10 cellular contexts compared by ENCODE assay signal in genomic region chr5:93582677-93583524, GRCh38. TPM values are rescaled to one million over a fixed set of nuclear protein-coding genes. Genes with fewer than 3 reads are reported as not detected.
DNase-seq lines count a peak whose midpoint lies in the region; ATAC-seq, FAIRE-seq and TF ChIP-seq lines count a peak whose summit lies in the region.
"Had no signal": no experiment of that assay in that cellular context is flagged by ENCODE, and none has a peak within 500 bp of the region (broad histone marks: within the 10 kb centered on the region; RNA-seq: fewer than 3 reads in every experiment).

Gene NR2F1 (plus strand): TSS chr5:93583222. CDS start chr5:93585024, 1,802 bp downstream.

- H3K9me3 ChIP-seq in MG63 (no peaks in the 10 kb centered on the region), H1 (ENCODE audit: insufficient read depth in 2 of 2, low read depth in 1 of 2, low read length in 1 of 2) (no peaks in the 10 kb centered on the region), vagina (no peaks in the 10 kb centered on the region)

- ATAC-seq in HG03571 (IDR thresholded peaks at IDR 0.05; ENCODE audit: unreplicated experiment) = no peak

- H3K14ac ChIP-seq in H1 (ENCODE audit: insufficient read length) = no peak within 1 kb of the TSS

- H3K4me2 ChIP-seq in H1 (ENCODE audit: insufficient read depth in 1 of 2, low read depth in 2 of 2, low read length in 2 of 2) = peak within 1 kb of the TSS; percentile 79 to 84

- no peak within 1 kb of the TSS for H2BK15ac ChIP-seq in H1 (ENCODE audit: low read length)

- H3K4ac ChIP-seq in H1 (replicated peaks; ENCODE audit: insufficient read length, low read depth, low read length) = no peak within 1 kb of the TSS

- no peaks in the 10 kb centered on the region for H3K79me1 ChIP-seq in H1 (ENCODE audit: low read depth, low read length)

- no peak within 1 kb of the TSS for H3K4me3 Mint-ChIP-seq in mesothelial cell of epicardium

- no peak within 1 kb of the TSS for H4K91ac ChIP-seq in H1 (replicated peaks; ENCODE audit: insufficient read length, low read length)

- H2AFZ ChIP-seq in H1 (ENCODE audit: low read length) = no peak within 1 kb of the TSS

- H2BK20ac ChIP-seq in H1 (ENCODE audit: low read length) = no peak within 1 kb of the TSS

- peaks cover 36% of the 10 kb centered on the region for H3K4me1 Mint-ChIP-seq in mesothelial cell of epicardium

- no peak for TF ChIP-seq EP300 in H1 (IDR thresholded peaks at IDR 0.05; ENCODE audit: borderline replicate concordance in 1 of 2, low read depth in 2 of 2, low read length in 2 of 2)

- FAIRE-seq in H1 (lab: Jason Lieb, UNC) = peak; percentile 69

- POLR2A ChIA-PET in H1 (lab: Charles Lee; ENCODE audit: partially characterized antibody) = interaction anchor here (0.7 to 1.3 kb wide), 2 partner anchors 13 to 29 kb away, joined by 3 read pairs; no protein-coding TSS in a partner anchor

- peaks cover 14% of the 10 kb centered on the region; the same call in 1 of the 2 replicates for H3K23me2 ChIP-seq in H1 (ENCODE audit: low read depth, low read length)

- no peaks in the 10 kb centered on the region for H3K79me2 ChIP-seq in H1 (ENCODE audit: control insufficient read depth in 1 of 2, insufficient read depth in 2 of 2, low read length in 2 of 2)

- H3K27me3 Mint-ChIP-seq in mesothelial cell of epicardium (ENCODE audit: low read depth) = peaks cover 36% of the 10 kb centered on the region

- 1% methylated on average over 16 of the region's 21 CpGs; no CpG with 5 or more reads in 1 of the 2 experiments for whole genome bisulfite sequencing in H1 (ENCODE audit: extremely low coverage in 1 of 2, insufficient coverage in 1 of 2, insufficient read length in 1 of 2, insufficient replicate concordance in 2 of 2, low coverage in 1 of 2, low lambda C conversion rate in 2 of 2, missing lambda C conversion rate in 1 of 2), 2 experiments

- no peak within 1 kb of the TSS for H2AK5ac ChIP-seq in H1 (ENCODE audit: low read depth, low read length)

- H3K27ac Mint-ChIP-seq in mesothelial cell of epicardium = no peak within 1 kb of the TSS
- H3K27ac Mint-ChIP-seq: CD4-positive, CD25-positive, alpha-beta regulatory T cell had no signal

- H3K4me1 ChIP-seq in H1 (replicated peaks in 1 of 4; ENCODE audit: control insufficient read depth in 3 of 4, insufficient read depth in 4 of 4, low read length in 3 of 4) = peaks cover 0 to 34% (median 24%) of the 10 kb centered on the region in 4 experiments; a peak in 5 of 7 replicates
- peaks cover 43% of the 10 kb centered on the region for H3K4me1 ChIP-seq in vagina

- H2BK5ac ChIP-seq in H1 (ENCODE audit: low read depth, low read length) = no peak within 1 kb of the TSS

- H4K20me1 ChIP-seq in H1 (replicated peaks in 1 of 2; ENCODE audit: control insufficient read depth in 1 of 2, insufficient read depth in 2 of 2, low read length in 2 of 2) = peaks cover 4 to 23% of the 10 kb centered on the region in 2 experiments

- no peak for TF ChIP-seq POLR2A in H1 (IDR thresholded peaks at IDR 0.05; ENCODE audit: control extremely low read depth in 1 of 2, low read depth in 2 of 2, low read length in 2 of 2)
- peak in 1 of 2 donors; percentile 67 for TF ChIP-seq POLR2A in vagina (IDR thresholded peaks at IDR 0.05)

- no peak for TF ChIP-seq RAD21 in H1 (IDR thresholded peaks at IDR 0.05 in 1 of 2, conservative IDR thresholded peaks at IDR 0.05 in 1 of 2; ENCODE audit: low read depth in 2 of 2, low read length in 2 of 2)

- H3K23ac ChIP-seq in H1 (ENCODE audit: insufficient read length) = no peak within 1 kb of the TSS

- peaks cover 11% of the 10 kb centered on the region for H3K36me3 ChIP-seq in MG63
- H3K36me3 ChIP-seq in H1 (ENCODE audit: control insufficient read depth in 2 of 4, insufficient read depth in 4 of 4, low read length in 3 of 4) = peaks cover 0 to 2% (median 0%) of the 10 kb centered on the region in 4 experiments; a peak in 1 of 8 replicates
- H3K36me3 ChIP-seq in vagina = no peaks in the 10 kb centered on the region

- H3K9ac ChIP-seq in H1 (replicated peaks in 1 of 4; ENCODE audit: extremely low read depth in 1 of 4, low read depth in 3 of 4, low read length in 3 of 4) = no peak within 1 kb of the TSS

- no peaks in the 10 kb centered on the region for H3K27me3 ChIP-seq in MG63
- H3K27me3 ChIP-seq in H1 (replicated peaks in 1 of 4; ENCODE audit: control insufficient read depth in 3 of 4, extremely low read depth in 1 of 4, insufficient read depth in 3 of 4, low read length in 3 of 4) = peaks cover 70 to 97% (median 84%) of the 10 kb centered on the region in 4 experiments
- no peaks in the 10 kb centered on the region for H3K27me3 ChIP-seq in vagina

- intact Hi-C loops in vagina (cut with DNase I) = loop anchor here (10.0 kb wide), 1 partner anchor 338 kb away; no protein-coding TSS in a partner anchor

- H2BK120ac ChIP-seq in H1 (replicated peaks; ENCODE audit: low read depth, low read length) = no peak within 1 kb of the TSS

- no peaks in the 10 kb centered on the region for H3K9me3 Mint-ChIP-seq in mesothelial cell of epicardium

- no peak within 1 kb of the TSS; the same call in 1 of the 2 replicates for H3K18ac ChIP-seq in H1 (ENCODE audit: extremely low read depth, low read length)

- no peak within 1 kb of the TSS for H4K5ac ChIP-seq in H1 (ENCODE audit: insufficient read length, low read depth, low read length)

- H3K4me3 ChIP-seq in MG63 (peak within 1 kb of the TSS; percentile 80), H1 (ENCODE audit: extremely low read depth in 1 of 4, insufficient read depth in 2 of 4, low read depth in 3 of 4, low read length in 4 of 4) (peak within 1 kb of the TSS; percentile 11 to 61 (median 24); a peak in 6 of 8 replicates), vagina (peak within 1 kb of the TSS; percentile 59 to 66)

- no peak within 1 kb of the TSS for H3K27ac ChIP-seq in H1 (ENCODE audit: low read depth, low read length)
- peak within 1 kb of the TSS; percentile 90 for H3K27ac ChIP-seq in vagina

- TF ChIP-seq CTCF in H1 (IDR thresholded peaks at IDR 0.05; ENCODE audit: control extremely low read depth in 1 of 3, insufficient read depth in 1 of 3, low read depth in 1 of 3, low read length in 3 of 3) = no peak
- TF ChIP-seq CTCF in mesothelial cell of epicardium (IDR thresholded peaks at IDR 0.05; ENCODE audit: unreplicated experiment) = no peak
- TF ChIP-seq CTCF in vagina (IDR thresholded peaks at IDR 0.05) = peak; percentile 73 to 100 (median 96)

- H2BK12ac ChIP-seq in H1 (ENCODE audit: low read depth, low read length) = no peak within 1 kb of the TSS

- no peak within 1 kb of the TSS for H3K56ac ChIP-seq in H1 (replicated peaks; ENCODE audit: insufficient read length, low read depth, low read length)

- H4K8ac ChIP-seq in H1 (ENCODE audit: extremely low read depth, insufficient read depth, low read length) = no peak within 1 kb of the TSS

- CTCF ChIA-PET in H1 (lab: Charles Lee; ENCODE audit: partially characterized antibody) = interaction anchor here (0.6 to 2.1 kb wide), 10 partner anchors 11 to 1301 kb away, joined by 3 to 12 read pairs (median 4); no protein-coding TSS in a partner anchor

- peaks cover 2% of the 10 kb centered on the region for H3K36me3 Mint-ChIP-seq in mesothelial cell of epicardium

- DNase-seq in NOMO-1 treated with DMSO at 0.1 percent for 48 hours (lab: John Stamatoyannopoulos, UW; ENCODE audit: unreplicated experiment) (peak; percentile 50), NOMO-1 treated with dmso at 0.1 percent for 144 hours (lab: John Stamatoyannopoulos, UW; ENCODE audit: unreplicated experiment) (no peak), MG63 (peak; percentile 98), SHP77 treated with DMSO at 0.1 percent for 48 hours (lab: John Stamatoyannopoulos, UW) (peak; percentile 97), H1 (ENCODE audit: low read depth in 1 of 2, low spot score in 2 of 2) (peak; percentile 61 to 78), mesothelial cell of epicardium (ENCODE audit: low spot score in 2 of 2, unreplicated experiment in 2 of 2) (no peak), vagina (ENCODE audit: extremely low spot score in 2 of 2) (peak in 1 of 2 donors; percentile 97)
- DNase-seq: CD4-positive, CD25-positive, alpha-beta regulatory T cell; naive B cell had no signal

TF ChIP-seq in H1, 55 proteins besides CTCF, POLR2A, EP300 and RAD21 (continues in another document):
- no peak for TF ChIP-seq CHD1 (IDR thresholded peaks at IDR 0.05; ENCODE audit: low read depth, low read length)
- TF ChIP-seq TCF12 (IDR thresholded peaks at IDR 0.05; ENCODE audit: low read depth, low read length) = 0 out of 2 replicates have a peak, but pooled peaks have one; percentile 16
- TF ChIP-seq TBP (IDR thresholded peaks at IDR 0.05; ENCODE audit: low read depth, low read length) = no peak
- peak; percentile 73; the same call in 1 of the 2 replicates for TF ChIP-seq SRF (IDR thresholded peaks at IDR 0.05; ENCODE audit: low read depth, low read length)
- no peak for TF ChIP-seq BRCA1 (IDR thresholded peaks at IDR 0.05; ENCODE audit: low read depth, low read length)
- TF ChIP-seq JUND (IDR thresholded peaks at IDR 0.05; ENCODE audit: low read length) = no peak
- no peak for TF ChIP-seq CBX5 (IDR thresholded peaks at IDR 0.05; ENCODE audit: low read depth, low read length)
- no peak for TF ChIP-seq SIRT6 (IDR thresholded peaks at IDR 0.05; ENCODE audit: low read length)
- peak; percentile 8; the same call in 1 of the 2 replicates for TF ChIP-seq SUZ12 (IDR thresholded peaks at IDR 0.05; ENCODE audit: low read length)
- TF ChIP-seq HDAC2 (IDR thresholded peaks at IDR 0.05; ENCODE audit: borderline replicate concordance in 1 of 2, low read depth in 2 of 2, low read length in 2 of 2) = 0 out of 4 replicates have a peak, but pooled peaks of 1 of the 2 experiments have one; percentile 77
- TF ChIP-seq HDAC6 (IDR thresholded peaks at IDR 0.05; ENCODE audit: low read depth, low read length) = no peak
- TF ChIP-seq CREB1 (IDR thresholded peaks at IDR 0.05) = 0 out of 2 replicates have a peak, but pooled peaks have one; percentile 43
- 0 out of 2 replicates have a peak, but pooled peaks have one; percentile 27 for TF ChIP-seq TEAD4 (IDR thresholded peaks at IDR 0.05; ENCODE audit: low read depth, low read length)

RNA-seq across cellular contexts. Expression of gene NR2F1, which starts in this region (rescaled TPM):
- 73.0 and 76.3 TPM in 2 replicates for total RNA-seq in MG63 (2014; rRNA removed; shearing (Covaris generic); ENCODE audit: low replicate concordance)
- total RNA-seq in H1 (2021; fragmentation: NEBNext Ultra II Directional; extraction: Animal tissue kit (Norgen Biotek cat#: 25700)) = not detected in 2 replicates
- 0.17 TPM in 1 of 2 replicates, not detected in the other for polyA plus RNA-seq in H1 (2011; rRNA removed)
- polyA plus RNA-seq in H1 (2011; cell fraction: cytosol; rRNA removed) = 0.27 TPM
- polyA plus RNA-seq in H1 (2011; cell fraction: nucleus; rRNA removed) = 0.20 TPM
- 0.17 to 0.59 TPM (median 0.49 TPM) in 4 replicates for polyA plus RNA-seq in H1 (2012, experiment 1 of 2)
- polyA plus RNA-seq in H1 (2012, experiment 2 of 2) = not detected
- 0.02 TPM for polyA plus RNA-seq in H1 (2013, experiment 1 of 2)
- polyA plus RNA-seq in H1 (2013, experiment 2 of 2) = not detected
- 0.13 TPM in 1 of 2 replicates, not detected in the other for polyA minus RNA-seq in H1 (2011; rRNA and poly(A)+ RNA removed)
- 2.1 TPM for polyA minus RNA-seq in H1 (2011; cell fraction: cytosol; rRNA and poly(A)+ RNA removed)
- 0.90 TPM for polyA minus RNA-seq in H1 (2011; cell fraction: nucleus; rRNA and poly(A)+ RNA removed)
- total RNA-seq in mesothelial cell of epicardium (19.7 to 21.4 TPM (median 20.3 TPM) in 3 replicates), vagina (97.2 TPM)
- total RNA-seq: CD4-positive, CD25-positive, alpha-beta regulatory T cell had no signal
- polyA plus RNA-seq: CD4-positive, CD25-positive, alpha-beta regulatory T cell had no signal

Comparison
In these comparisons a context has a peak if more than half of its experiments do, and no peak if none do; other contexts are left out.
1. RNA of gene NR2F1 (total RNA-seq): 97.2 TPM in vagina (single experiment), 73.0 to 76.3 TPM in MG63 and 19.7 to 21.4 TPM in mesothelial cell of epicardium; not detected in H1; every median in the first group is over 10 times any median in the second.
2. DNase-seq: peak in NOMO-1 treated with DMSO at 0.1 percent for 48 hours (single experiment), MG63 (single experiment), SHP77 treated with DMSO at 0.1 percent for 48 hours (single experiment) and H1 (2 of 2); none in NOMO-1 treated with dmso at 0.1 percent for 144 hours (single experiment) and mesothelial cell of epicardium (0 of 2).
3. H3K4me3 ChIP-seq: peak in every context shown above with its lines; median percentile 80 in MG63; 62 in vagina; 24 in H1.
4. CTCF ChIP-seq: peak in vagina (3 of 3); none in H1 (0 of 3) and mesothelial cell of epicardium (single experiment).